Comparison of ENCODE assay signal across 8 cellular contexts in the genomic region with DNA sequence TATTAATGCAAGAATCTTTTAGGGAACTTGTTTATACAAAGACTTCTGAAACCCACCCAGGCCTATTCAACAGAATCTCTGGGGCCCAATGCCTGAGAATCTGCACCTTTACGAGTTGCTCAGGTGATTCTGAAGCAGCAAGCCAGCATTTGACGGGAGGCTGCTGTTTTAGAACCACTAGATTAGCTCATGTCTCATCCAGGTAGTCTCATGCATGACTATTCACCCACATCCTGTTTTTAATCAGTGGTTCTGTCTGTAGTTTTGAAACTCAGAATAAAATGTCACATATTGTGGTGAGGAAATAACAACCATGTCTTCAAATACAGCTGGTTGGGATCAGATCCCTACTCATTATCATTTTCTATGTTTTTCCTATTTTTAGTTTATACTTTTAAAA. TPM values are rescaled to one million over a fixed set of nuclear protein-coding genes. Genes with fewer than 3 reads are reported as not detected.
DNase-seq lines count a peak whose midpoint lies in the region; ATAC-seq, FAIRE-seq and TF ChIP-seq lines count a peak whose summit lies in the region.

No MANE protein-coding gene starts in this region.

- H3K79me2 ChIP-seq in MM.1S (ENCODE audit: low read length), result no peaks in the 10 kb centered on the region

- CTCF ChIA-PET in GM10248 (lab: Yijun Ruan, JAX), result interaction anchor here (0.8 to 1.6 kb wide), 7 partner anchors 9 to 1069 kb away, joined by 3 to 11 read pairs (median 4); no protein-coding TSS in a partner anchor

- H3K9me3 ChIP-seq in MM.1S (replicated peaks; ENCODE audit: insufficient read depth, low read length), result no peaks in the 10 kb centered on the region; the same call in 1 of the 2 replicates
- H3K9me3 ChIP-seq in sigmoid colon, result no peaks in the 10 kb centered on the region
- no peaks in the 10 kb centered on the region for H3K9me3 ChIP-seq in adrenal gland (replicated peaks in 1 of 3)

- H3K27ac ChIP-seq in MM.1S (ENCODE audit: low read length), result peak overlapping the region; percentile 58; the same call in 1 of the 2 replicates
- no peak overlapping the region for H3K27ac ChIP-seq in sigmoid colon
- no peak overlapping the region for H3K27ac ChIP-seq in adrenal gland

- H3K27me3 ChIP-seq in MM.1S (replicated peaks; ENCODE audit: insufficient read depth, low read length) (no peaks in the 10 kb centered on the region), sigmoid colon (no peaks in the 10 kb centered on the region), adrenal gland (no peaks in the 10 kb centered on the region)

- intact Hi-C loops in activated T-helper 2 cell treated with anti-CD3 and anti-CD28 coated beads, Interferon-gamma antibody, Interleukin-2, Interleukin-4, amounts not matched to agents 10 μg/mL and 5 μg/mL and 100 μg/mL, durations not matched to agents 14 hours and 24 hours and 36 hours (cut with micrococcal nuclease), result loop anchor here (1.0 to 5.0 kb wide), 5 partner anchors 9 to 788 kb away; no protein-coding TSS in a partner anchor
- intact Hi-C loops in sigmoid colon (cut with DNase I) (no loop called here), adrenal gland (cut with DNase I) (no loop called here)

- WGBS in sigmoid colon, 2 donors, result 49 to 86% methylated on average over 2 of the region's 2 CpGs
- WGBS in adrenal gland, 4 donors, result 20 to 73% (median 64%) methylated on average over 2 of the region's 2 CpGs

- H3K4me2 ChIP-seq in MM.1S (ENCODE audit: low read depth, low read length), result peak overlapping the region; percentile 9; the same call in 1 of the 2 replicates

- H3K27me3 Mint-ChIP-seq in activated T-helper 2 cell treated with anti-CD3 and anti-CD28 coated beads, Interferon-gamma antibody, Interleukin-2, Interleukin-4, amounts not matched to agents 10 μg/mL and 5 μg/mL and 100 μg/mL, durations not matched to agents 14 hours and 24 hours and 36 hours (ENCODE audit: low read depth), result no peaks in the 10 kb centered on the region

- H4K20me1 ChIP-seq in MM.1S (ENCODE audit: insufficient read depth, low read length), result no peaks in the 10 kb centered on the region

- no peak overlapping the region for H3K4me3 Mint-ChIP-seq in activated T-helper 2 cell treated with anti-CD3 and anti-CD28 coated beads, Interferon-gamma antibody, Interleukin-2, Interleukin-4, amounts not matched to agents 10 μg/mL and 5 μg/mL and 100 μg/mL, durations not matched to agents 14 hours and 24 hours and 36 hours (ENCODE audit: low read depth)

- H3K9ac ChIP-seq in MM.1S (ENCODE audit: low read length), result peak overlapping the region; percentile 8; the same call in 1 of the 2 replicates

- TF ChIP-seq EP300 in sigmoid colon (IDR thresholded peaks at IDR 0.05), result no peak

- H3K27ac Mint-ChIP-seq in activated T-helper 2 cell treated with anti-CD3 and anti-CD28 coated beads, Interferon-gamma antibody, Interleukin-2, Interleukin-4, amounts not matched to agents 10 μg/mL and 5 μg/mL and 100 μg/mL, durations not matched to agents 14 hours and 24 hours and 36 hours, result peak overlapping the region; percentile 44

- H3K4me3 ChIP-seq in MM.1S (ENCODE audit: low read length) (no peak overlapping the region), sigmoid colon (no peak overlapping the region), adrenal gland (no peak overlapping the region)

- TF ChIP-seq POLR2A in H54 (IDR thresholded peaks at IDR 0.05; ENCODE audit: low read depth, low read length) (no peak), sigmoid colon (IDR thresholded peaks at IDR 0.05) (no peak), adrenal gland (IDR thresholded peaks at IDR 0.05) (no peak)

- no peak overlapping the region for H2AFZ ChIP-seq in MM.1S (ENCODE audit: low read length)

- peak; percentile 67 for DNase-seq in GM10248 (ENCODE audit: extremely low spot score)
- DNase-seq in MM.1S, result peak; percentile 87
- peak; percentile 61 for DNase-seq in activated T-helper 2 cell treated with anti-CD3 and anti-CD28 coated beads, Interferon-gamma antibody, Interleukin-2, Interleukin-4, amounts not matched to agents 10 μg/mL and 5 μg/mL and 100 μg/mL, durations not matched to agents 14 hours and 24 hours and 36 hours (ENCODE audit: low spot score)
- peak; percentile 48 to 65 for DNase-seq in stimulated activated CD4-positive, alpha-beta T cell treated with anti-CD3 and anti-CD28 coated beads, Interleukin-2, amount 100 ng/mL, for 24 hours
- DNase-seq in H54 (ENCODE audit: insufficient read length, low spot score), result no peak
- DNase-seq in sigmoid colon, result no peak
- DNase-seq in adrenal gland, result no peak

- peaks cover 55% of the 10 kb centered on the region for H3K4me1 Mint-ChIP-seq in activated T-helper 2 cell treated with anti-CD3 and anti-CD28 coated beads, Interferon-gamma antibody, Interleukin-2, Interleukin-4, amounts not matched to agents 10 μg/mL and 5 μg/mL and 100 μg/mL, durations not matched to agents 14 hours and 24 hours and 36 hours (ENCODE audit: low read depth)

- no peak for TF ChIP-seq CTCF in GM10248 (IDR thresholded peaks at IDR 0.05; ENCODE audit: control extremely low read depth, extremely low read depth, low read depth, missing control alignments)
- no peak for TF ChIP-seq CTCF in MM.1S (IDR thresholded peaks at IDR 0.05; ENCODE audit: low read length)
- TF ChIP-seq CTCF in sigmoid colon (IDR thresholded peaks at IDR 0.05), result no peak
- no peak for TF ChIP-seq CTCF in adrenal gland (IDR thresholded peaks at IDR 0.05)

- FAIRE-seq in H54 (lab: Jason Lieb, UNC), result no peak

- H3K9me3 Mint-ChIP-seq in activated T-helper 2 cell treated with anti-CD3 and anti-CD28 coated beads, Interferon-gamma antibody, Interleukin-2, Interleukin-4, amounts not matched to agents 10 μg/mL and 5 μg/mL and 100 μg/mL, durations not matched to agents 14 hours and 24 hours and 36 hours, result peaks cover 37% of the 10 kb centered on the region

- ATAC-seq in GM21737 (IDR thresholded peaks at IDR 0.05; ENCODE audit: unreplicated experiment), result peak; percentile 99

- no peaks in the 10 kb centered on the region for H3K36me3 ChIP-seq in MM.1S (replicated peaks; ENCODE audit: insufficient read depth, low read length)
- no peaks in the 10 kb centered on the region for H3K36me3 ChIP-seq in sigmoid colon
- H3K36me3 ChIP-seq in adrenal gland (replicated peaks in 1 of 2), result no peaks in the 10 kb centered on the region

- H3K4me1 ChIP-seq in MM.1S (ENCODE audit: low read length) (peaks cover 17% of the 10 kb centered on the region), sigmoid colon (no peaks in the 10 kb centered on the region), adrenal gland (replicated peaks in 1 of 2) (no peaks in the 10 kb centered on the region)

- no peaks in the 10 kb centered on the region for H3K9me2 ChIP-seq in MM.1S (replicated peaks; ENCODE audit: insufficient read depth, low read length)

- H3K36me3 Mint-ChIP-seq in activated T-helper 2 cell treated with anti-CD3 and anti-CD28 coated beads, Interferon-gamma antibody, Interleukin-2, Interleukin-4, amounts not matched to agents 10 μg/mL and 5 μg/mL and 100 μg/mL, durations not matched to agents 14 hours and 24 hours and 36 hours (ENCODE audit: low read depth), result peaks cover 70% of the 10 kb centered on the region

- peaks cover 27% of the 10 kb centered on the region for H3F3A ChIP-seq in MM.1S (ENCODE audit: insufficient read depth, low read length)

- POLR2A ChIA-PET in GM10248 (lab: Yijun Ruan, JAX), result interaction anchor here (0.7 kb wide), 1 partner anchor 13 kb away, joined by 3 read pairs; no protein-coding TSS in a partner anchor

RNA-seq across cellular contexts. Expression of gene CYTIP, which starts 39.5 kb away (rescaled TPM):
- total RNA-seq in activated T-helper 2 cell treated with anti-CD3 and anti-CD28 coated beads, Interferon-gamma antibody, Interleukin-2, Interleukin-4, amounts not matched to agents 10 μg/mL and 5 μg/mL and 100 μg/mL, durations not matched to agents 14 hours and 24 hours and 36 hours, result 199 and 206 TPM in 2 replicates
- total RNA-seq in sigmoid colon, result 1 to 10 TPM; 2.5 to 4.3 (median 3.4) TPM
- 10 to 100 TPM in 1 of 3 donors, 1 to 10 TPM in 2; 5.8 to 36.4 (median 6.6) TPM for polyA plus RNA-seq in sigmoid colon
- total RNA-seq in adrenal gland, result 1 to 10 TPM in 7 of 8 donors, under 1 TPM in 1; 0.72 to 6.7 (median 4.3) TPM
- polyA plus RNA-seq in adrenal gland, result 1 to 10 TPM in 2 of 3 donors, under 1 TPM in 1; 0.94 to 3.9 (median 2.5) TPM

Comparison
In these comparisons a context has a peak if more than half of its experiments do, and no peak if none do; other contexts are left out.
1. DNase-seq: peak in GM10248 (single experiment), MM.1S (single experiment), activated T-helper 2 cell treated with anti-CD3 and anti-CD28 coated beads, Interferon-gamma antibody, Interleukin-2, Interleukin-4, amounts not matched to agents 10 μg/mL and 5 μg/mL and 100 μg/mL, durations not matched to agents 14 hours and 24 hours and 36 hours (single experiment) and stimulated activated CD4-positive, alpha-beta T cell treated with anti-CD3 and anti-CD28 coated beads, Interleukin-2, amount 100 ng/mL, for 24 hours (2 of 2); none in H54 (single experiment), sigmoid colon (single experiment) and adrenal gland (0 of 7).
2. RNA of gene CYTIP, which starts 39.5 kb away (total RNA-seq): 199 to 206 TPM in activated T-helper 2 cell treated with anti-CD3 and anti-CD28 coated beads, Interferon-gamma antibody, Interleukin-2, Interleukin-4, amounts not matched to agents 10 μg/mL and 5 μg/mL and 100 μg/mL, durations not matched to agents 14 hours and 24 hours and 36 hours; 0.72 to 6.7 TPM in adrenal gland and 2.5 to 4.3 TPM in sigmoid colon; every median in the first group is over 10 times any median in the second.